In the genomic region with DNA sequence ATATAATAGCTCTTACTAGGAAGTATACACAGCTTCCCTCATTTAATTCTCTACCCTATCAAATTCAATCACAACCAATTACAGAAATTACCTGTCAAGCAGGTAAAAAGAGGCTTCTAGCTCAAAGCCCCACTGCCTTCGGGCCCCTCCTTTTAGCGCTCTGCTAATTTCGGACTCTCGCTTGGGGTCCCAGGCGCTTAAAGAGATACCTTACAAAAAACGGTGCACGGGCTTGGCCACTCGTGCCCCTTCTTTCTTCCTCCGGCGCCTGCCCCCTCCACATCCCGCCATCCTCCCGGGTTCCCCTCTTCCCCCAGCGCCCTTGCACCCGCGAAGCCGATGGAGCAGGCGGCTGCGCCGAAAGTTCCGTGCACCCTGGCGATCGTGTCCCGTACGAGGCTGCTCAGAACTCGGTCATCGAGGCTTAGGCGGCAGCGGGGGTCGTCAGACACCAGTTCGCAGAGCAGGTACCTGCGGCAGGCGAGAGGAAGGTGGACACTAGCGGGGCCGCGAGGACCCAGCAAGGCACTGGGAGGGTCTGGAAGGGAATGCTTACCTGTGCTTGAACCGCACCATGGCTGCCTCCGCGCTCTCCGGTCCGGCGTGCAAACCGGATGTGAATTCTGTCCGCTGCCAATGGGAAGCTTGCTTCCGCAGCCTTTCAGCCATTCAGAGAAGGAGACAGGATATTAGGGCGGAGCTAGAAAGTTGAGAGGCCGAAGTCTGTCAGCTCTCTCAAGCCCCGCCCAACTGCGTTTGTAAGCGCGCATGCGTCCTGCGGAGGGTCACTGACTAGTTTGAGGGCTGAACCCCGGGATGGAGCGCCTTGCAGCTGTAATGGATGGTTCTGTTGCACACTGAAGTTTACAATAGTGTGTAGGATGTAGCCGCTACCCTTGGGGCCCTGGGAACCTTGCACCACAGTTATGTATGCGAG, we compare ENCODE assay signal across 8 cellular contexts. TPM values are rescaled to one million over a fixed set of nuclear protein-coding genes. Genes with fewer than 3 reads are reported as not detected.
A peak's percentile ranks its signal among the peaks of the same experiment; 100 is the strongest.
DNase-seq lines count a peak whose midpoint lies in the region; ATAC-seq and TF ChIP-seq lines count a peak whose summit lies in the region.

A gene with protein sequence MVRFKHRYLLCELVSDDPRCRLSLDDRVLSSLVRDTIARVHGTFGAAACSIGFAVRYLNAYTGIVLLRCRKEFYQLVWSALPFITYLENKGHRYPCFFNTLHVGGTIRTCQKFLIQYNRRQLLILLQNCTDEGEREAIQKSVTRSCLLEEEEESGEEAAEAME (minus strand): TSS at position 616 of the 937 bp plus-strand sequence. CDS start 40 bp downstream, at position 576.

- CTCF ChIA-PET in AG04450 (lab: Charles Lee) = interaction anchor here (0.6 to 6.0 kb wide), 8 partner anchors 67 to 530 kb away, joined by 3 to 94 read pairs (median 7); no protein-coding TSS in a partner anchor
- CTCF ChIA-PET in WTC11 (lab: Charles Lee) = interaction anchor here (0.7 to 6.0 kb wide), 27 partner anchors 10 to 424 kb away, joined by 3 to 115 read pairs (median 5); a partner anchor contains a TSS

- peak within 1 kb of the TSS; percentile 100 for H3K4me3 Mint-ChIP-seq in WTC11

- peak within 1 kb of the TSS; percentile 52 for H3K9ac ChIP-seq in smooth muscle cell (ENCODE audit: low read depth)

- no peaks in the 10 kb centered on the region for H4K20me1 ChIP-seq in smooth muscle cell (ENCODE audit: low read depth)

- peaks cover 24% of the 10 kb centered on the region for H3K4me1 Mint-ChIP-seq in WTC11

- peak within 1 kb of the TSS; percentile 100 for H3K4me3 ChIP-seq in AG04450 (ENCODE audit: low read depth, low read length)
- H3K4me3 ChIP-seq in cardiac fibroblast (replicated peaks in 1 of 2; ENCODE audit: low read depth in 2 of 2, low read length in 2 of 2) = peak within 1 kb of the TSS; percentile 92 to 94
- H3K4me3 ChIP-seq in smooth muscle cell = peak within 1 kb of the TSS; percentile 72

- peaks cover 8% of the 10 kb centered on the region for H3K27me3 ChIP-seq in AG04450 (ENCODE audit: control insufficient read depth, insufficient read depth, low read length)
- peaks cover 19% of the 10 kb centered on the region for H3K27me3 ChIP-seq in smooth muscle cell (ENCODE audit: low read depth)

- ATAC-seq in GM18909 (IDR thresholded peaks at IDR 0.05; ENCODE audit: poor library complexity, unreplicated experiment) (peak; percentile 90), HG03175 (IDR thresholded peaks at IDR 0.05; ENCODE audit: unreplicated experiment) (peak; percentile 93), WTC11 (peak; percentile 91)

- H3K36me3 Mint-ChIP-seq in WTC11 = peaks cover 37% of the 10 kb centered on the region

- peaks cover 13% of the 10 kb centered on the region for H3K4me1 ChIP-seq in smooth muscle cell (ENCODE audit: low read depth)

- H3K79me2 ChIP-seq in smooth muscle cell (ENCODE audit: low read depth) = no peaks in the 10 kb centered on the region

- H3K4me2 ChIP-seq in smooth muscle cell = peak within 1 kb of the TSS; percentile 94

- H3K9me3 ChIP-seq in AG04450 (ENCODE audit: control insufficient read depth, insufficient read depth, low read length) (no peaks in the 10 kb centered on the region; the same call in 1 of the 2 replicates), smooth muscle cell (replicated peaks; ENCODE audit: low read depth) (no peaks in the 10 kb centered on the region)

- no peaks in the 10 kb centered on the region for H3K9me3 Mint-ChIP-seq in WTC11

- POLR2A ChIA-PET in AG04450 (lab: Yijun Ruan, JAX) = interaction anchor here (0.5 to 1.3 kb wide), 11 partner anchors 25 to 855 kb away, joined by 3 to 7 read pairs (median 3); a partner anchor contains a TSS
- POLR2A ChIA-PET in WTC11 (lab: Charles Lee) = interaction anchor here (0.5 to 1.9 kb wide), 15 partner anchors 17 to 380 kb away, joined by 3 to 7 read pairs (median 3); a partner anchor contains a TSS

- DNase-seq in AG04450 (ENCODE audit: low read depth, low spot score) (peak; percentile 95), NCI-H226 (peak; percentile 98), WTC11 (ENCODE audit: low spot score) (peak; percentile 98), cardiac fibroblast (ENCODE audit: low read depth in 2 of 2) (peak; percentile 98), iPS-NIHi7 (ENCODE audit: extremely low spot score) (peak; percentile 94), smooth muscle cell (lab: John Stamatoyannopoulos, UW; ENCODE audit: unreplicated experiment) (peak; percentile 70)

- H3F3A ChIP-seq in smooth muscle cell (ENCODE audit: low read depth) = peaks cover 12% of the 10 kb centered on the region

- TF ChIP-seq CTCF in AG04450 (IDR thresholded peaks at IDR 0.05; ENCODE audit: low read depth, low read length) (no peak), WTC11 (IDR thresholded peaks at IDR 0.05) (no peak), cardiac fibroblast (IDR thresholded peaks at IDR 0.05; ENCODE audit: low read depth, low read length) (no peak), smooth muscle cell (IDR thresholded peaks at IDR 0.05; ENCODE audit: borderline replicate concordance, insufficient read depth, poor library complexity, severe bottlenecking) (no peak)

- peaks cover 12% of the 10 kb centered on the region for H3K27me3 Mint-ChIP-seq in WTC11 (ENCODE audit: low read depth)

- peak within 1 kb of the TSS; percentile 47 for H3K27ac ChIP-seq in AG04450 (ENCODE audit: low read depth, low read length)
- H3K27ac ChIP-seq in smooth muscle cell (ENCODE audit: low read depth) = no peak within 1 kb of the TSS

- WGBS in smooth muscle cell (ENCODE audit: low lambda C conversion rate) = under 1% methylated on average over 55 of the region's 56 CpGs

- H3K36me3 ChIP-seq in smooth muscle cell (ENCODE audit: low read depth) = peaks cover 9% of the 10 kb centered on the region

- peak within 1 kb of the TSS; percentile 50 for H2AFZ ChIP-seq in smooth muscle cell (ENCODE audit: low read depth)

- H3K27ac Mint-ChIP-seq in WTC11 = peak within 1 kb of the TSS; percentile 95

TF ChIP-seq in WTC11, 78 proteins besides CTCF, POLR2A, EP300 and RAD21 (continues in another document):
- TF ChIP-seq FOXP1 (CRISPR knock-in tag; IDR thresholded peaks at IDR 0.05; ENCODE audit: borderline replicate concordance) (peak; percentile 81; the same call in 1 of the 2 replicates), ZNF121 (CRISPR knock-in tag; IDR thresholded peaks at IDR 0.05) (peak; percentile 62; the same call in 1 of the 2 replicates), NFATC4 (CRISPR knock-in tag; IDR thresholded peaks at IDR 0.05) (peak; percentile 59; the same call in 1 of the 2 replicates), FOXK1 (CRISPR knock-in tag; IDR thresholded peaks at IDR 0.05) (0 out of 2 replicates have a peak, but pooled peaks have one; percentile 45), GABPB1 (CRISPR knock-in tag; IDR thresholded peaks at IDR 0.05) (no peak), OVOL2 (CRISPR knock-in tag; IDR thresholded peaks at IDR 0.05; ENCODE audit: borderline replicate concordance) (no peak), ZNF138 (CRISPR knock-in tag; conservative IDR thresholded peaks at IDR 0.05) (no peak), EMX1 (CRISPR knock-in tag; IDR thresholded peaks at IDR 0.05) (no peak), SP1 (CRISPR knock-in tag; conservative IDR thresholded peaks at IDR 0.05) (peak; percentile 72)
- TF ChIP-seq, protein P1, sequence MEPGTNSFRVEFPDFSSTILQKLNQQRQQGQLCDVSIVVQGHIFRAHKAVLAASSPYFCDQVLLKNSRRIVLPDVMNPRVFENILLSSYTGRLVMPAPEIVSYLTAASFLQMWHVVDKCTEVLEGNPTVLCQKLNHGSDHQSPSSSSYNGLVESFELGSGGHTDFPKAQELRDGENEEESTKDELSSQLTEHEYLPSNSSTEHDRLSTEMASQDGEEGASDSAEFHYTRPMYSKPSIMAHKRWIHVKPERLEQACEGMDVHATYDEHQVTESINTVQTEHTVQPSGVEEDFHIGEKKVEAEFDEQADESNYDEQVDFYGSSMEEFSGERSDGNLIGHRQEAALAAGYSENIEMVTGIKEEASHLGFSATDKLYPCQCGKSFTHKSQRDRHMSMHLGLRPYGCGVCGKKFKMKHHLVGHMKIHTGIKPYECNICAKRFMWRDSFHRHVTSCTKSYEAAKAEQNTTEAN (CRISPR knock-in tag; IDR thresholded peaks at IDR 0.05) = 0 out of 2 replicates have a peak, but pooled peaks have one; percentile 16
- TF ChIP-seq, protein P2, sequence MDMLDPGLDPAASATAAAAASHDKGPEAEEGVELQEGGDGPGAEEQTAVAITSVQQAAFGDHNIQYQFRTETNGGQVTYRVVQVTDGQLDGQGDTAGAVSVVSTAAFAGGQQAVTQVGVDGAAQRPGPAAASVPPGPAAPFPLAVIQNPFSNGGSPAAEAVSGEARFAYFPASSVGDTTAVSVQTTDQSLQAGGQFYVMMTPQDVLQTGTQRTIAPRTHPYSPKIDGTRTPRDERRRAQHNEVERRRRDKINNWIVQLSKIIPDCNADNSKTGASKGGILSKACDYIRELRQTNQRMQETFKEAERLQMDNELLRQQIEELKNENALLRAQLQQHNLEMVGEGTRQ (CRISPR knock-in tag; IDR thresholded peaks at IDR 0.05) = no peak

RNA-seq across cellular contexts. Expression of the gene that starts here (rescaled TPM):
- polyA plus RNA-seq in AG04450 (2011; rRNA removed) (49.8 and 54.0 TPM in 2 replicates), smooth muscle cell (40.4 and 57.5 TPM in 2 replicates)
- polyA minus RNA-seq in AG04450 (2011; rRNA and poly(A)+ RNA removed) = 15.4 and 18.3 TPM in 2 replicates
- total RNA-seq in WTC11 (2021) (53.9 to 57.7 TPM (median 54.7 TPM) in 3 replicates), smooth muscle cell (21.8 and 25.8 TPM in 2 replicates)
